23 cellular contexts compared by ENCODE assay signal in genomic region chr17:80021600-80021999, GRCh38. TPM values are rescaled to one million over a fixed set of nuclear protein-coding genes. Genes with fewer than 3 reads are reported as not detected.
A peak's percentile ranks its signal among the peaks of the same experiment; 100 is the strongest.
DNase-seq lines count a peak whose midpoint lies in the region; ATAC-seq, FAIRE-seq and TF ChIP-seq lines count a peak whose summit lies in the region.
"Had no signal": no experiment of that assay in that cellular context is flagged by ENCODE, and none has a peak within 500 bp of the region (broad histone marks: within the 10 kb centered on the region; RNA-seq: fewer than 3 reads in every experiment).

No MANE protein-coding gene starts in this region.

- H3K9ac ChIP-seq in HepG2 (ENCODE audit: insufficient read depth, low read depth, low read length): no peak overlapping the region
- peak overlapping the region in 1 of 4 experiments; percentile 54; a peak in 2 of 7 replicates for H3K9ac ChIP-seq in H1 (replicated peaks in 1 of 4; ENCODE audit: extremely low read depth in 1 of 4, low read depth in 3 of 4, low read length in 3 of 4)
- H3K9ac ChIP-seq: GM23248 had no signal

- no peak overlapping the region for H4K91ac ChIP-seq in H1 (replicated peaks; ENCODE audit: insufficient read length, low read length)

- H3K79me2 ChIP-seq in HepG2 (ENCODE audit: insufficient read depth, low read length): peaks cover 12% of the 10 kb centered on the region
- H3K79me2 ChIP-seq in H1 (ENCODE audit: control insufficient read depth in 1 of 2, insufficient read depth in 2 of 2, low read length in 2 of 2): peaks cover 14 to 73% of the 10 kb centered on the region in 2 experiments

- H3K4me1 ChIP-seq in HepG2 (ENCODE audit: insufficient read depth, low read length) (peaks cover 78% of the 10 kb centered on the region), right lobe of liver (peaks cover 0 to 45% (median 19%) of the 10 kb centered on the region in 4 donors), H1 (replicated peaks in 1 of 4; ENCODE audit: control insufficient read depth in 3 of 4, insufficient read depth in 4 of 4, low read length in 3 of 4) (peaks cover 0 to 5% (median 0%) of the 10 kb centered on the region in 4 experiments; a peak in 5 of 7 replicates), tibial artery (peaks cover 0 to 12% (median 6%) of the 10 kb centered on the region in 4 donors)

- H2BK120ac ChIP-seq in H1 (replicated peaks; ENCODE audit: low read depth, low read length): no peak overlapping the region

- H3K4me2 ChIP-seq in HepG2 (ENCODE audit: low read depth, low read length) (no peak overlapping the region), H1 (ENCODE audit: insufficient read depth in 1 of 2, low read depth in 2 of 2, low read length in 2 of 2) (no peak overlapping the region)

- peak overlapping the region in 2 of 3 experiments; percentile 2 to 5 for H3K27ac Mint-ChIP-seq in nephron
- H3K27ac Mint-ChIP-seq: IgD-negative memory B cell had no signal

- peaks cover 15% of the 10 kb centered on the region for H3K36me3 Mint-ChIP-seq in nephron (ENCODE audit: low read depth)
- H3K36me3 Mint-ChIP-seq: CD14-positive monocyte, IgD-negative memory B cell had no signal

- no peak overlapping the region for H3K27ac ChIP-seq in HepG2 (ENCODE audit: extremely low read length, insufficient read depth, low read length)
- H3K27ac ChIP-seq in right lobe of liver: no peak overlapping the region
- H3K27ac ChIP-seq in H1 (ENCODE audit: low read depth, low read length): no peak overlapping the region
- H3K27ac ChIP-seq in tibial artery: no peak overlapping the region
- H3K27ac ChIP-seq: GM23248, Peyer's patch had no signal

- H3K23me2 ChIP-seq in H1 (ENCODE audit: low read depth, low read length): peaks cover 14% of the 10 kb centered on the region

- WGBS in HepG2 (ENCODE audit: low lambda C conversion rate): 96% methylated on average over 2 of the region's 2 CpGs
- 100% methylated on average over 2 of the region's 2 CpGs for WGBS in right lobe of liver (ENCODE audit: insufficient coverage, low coverage, low lambda C conversion rate, missing lambda C conversion rate)
- 87% methylated on average over 2 of the region's 2 CpGs; no CpG with 5 or more reads in 1 of the 2 experiments for WGBS in H1 (ENCODE audit: extremely low coverage in 1 of 2, insufficient coverage in 1 of 2, insufficient read length in 1 of 2, insufficient replicate concordance in 2 of 2, low coverage in 1 of 2, low lambda C conversion rate in 2 of 2, missing lambda C conversion rate in 1 of 2), 2 experiments

- H3K4ac ChIP-seq in H1 (replicated peaks; ENCODE audit: insufficient read length, low read depth, low read length): no peak overlapping the region

- DNase-seq in HepG2 (ENCODE audit: low spot score) (no peak), right lobe of liver (no peak), H1 (ENCODE audit: low read depth in 1 of 2, low spot score in 2 of 2) (no peak), DMS114 treated with DMSO at 0.1 percent for 48 hours (lab: John Stamatoyannopoulos, UW; ENCODE audit: unreplicated experiment) (no peak), tibial artery (no peak)
- DNase-seq in activated CD4-positive, alpha-beta T cell treated with anti-CD3 and anti-CD28 coated beads for 4 hours: no peak
- DNase-seq in activated CD4-positive, CD25-positive, alpha-beta regulatory T cell treated with anti-CD3 and anti-CD28 coated beads, Interleukin-2, amount 50 U/mL, for 72 hours: no peak
- DNase-seq: 8988T; GDM1; GM23248; HCEC 1CT; Kasumi-1; MM.1S; NCI-H1105; NCI-H2081; NCI-H510A; NCI-H748 treated with DMSO at 0.1 percent for 48 hours; NK-92 treated with Interleukin-12 subunit alpha and Interleukin-12 subunit beta, amount 100 ng/mL, for 24 hours; Peyer's patch had no signal

- no peak overlapping the region for H4K8ac ChIP-seq in H1 (ENCODE audit: extremely low read depth, insufficient read depth, low read length)

- H3K4me3 ChIP-seq in HepG2 (replicated peaks in 1 of 3; ENCODE audit: insufficient read depth in 1 of 3, low read depth in 2 of 3, low read length in 3 of 3): no peak overlapping the region
- H3K4me3 ChIP-seq in right lobe of liver: no peak overlapping the region
- no peak overlapping the region for H3K4me3 ChIP-seq in H1 (ENCODE audit: extremely low read depth in 1 of 4, insufficient read depth in 2 of 4, low read depth in 3 of 4, low read length in 4 of 4)
- H3K4me3 ChIP-seq in tibial artery: no peak overlapping the region
- H3K4me3 ChIP-seq: GM23248, Peyer's patch had no signal

- CTCF ChIA-PET in HepG2 (lab: Yijun Ruan, JAX; ENCODE audit: low intra/inter-chr PET ratio, low total read pairs): no interaction called here
- CTCF ChIA-PET in H1 (lab: Charles Lee; ENCODE audit: partially characterized antibody): interaction anchor here (0.9 to 3.9 kb wide), 5 partner anchors 11 to 231 kb away, joined by 3 to 18 read pairs (median 3); no protein-coding TSS in a partner anchor

- no peaks in the 10 kb centered on the region for H3K9me3 Mint-ChIP-seq in nephron

- H3K79me1 ChIP-seq in H1 (ENCODE audit: low read depth, low read length): peaks cover 24% of the 10 kb centered on the region

- H4K20me1 ChIP-seq in HepG2 (ENCODE audit: insufficient read depth, low read length): no peaks in the 10 kb centered on the region
- peaks cover 19 to 34% of the 10 kb centered on the region in 2 experiments for H4K20me1 ChIP-seq in H1 (replicated peaks in 1 of 2; ENCODE audit: control insufficient read depth in 1 of 2, insufficient read depth in 2 of 2, low read length in 2 of 2)

- TF ChIP-seq EP300 in HepG2 (IDR thresholded peaks at IDR 0.05; ENCODE audit: low read depth in 2 of 2, low read length in 2 of 2): no peak
- no peak for TF ChIP-seq EP300 in HepG2 (CRISPR knock-in tag; IDR thresholded peaks at IDR 0.05; ENCODE audit: borderline replicate concordance)
- no peak for TF ChIP-seq EP300 in H1 (IDR thresholded peaks at IDR 0.05; ENCODE audit: borderline replicate concordance in 1 of 2, low read depth in 2 of 2, low read length in 2 of 2)

- no peak for TF ChIP-seq CTCF in HepG2 (CRISPR knock-in tag; IDR thresholded peaks at IDR 0.05)
- TF ChIP-seq CTCF in right lobe of liver (IDR thresholded peaks at IDR 0.05): no peak
- no peak for TF ChIP-seq CTCF in H1 (IDR thresholded peaks at IDR 0.05; ENCODE audit: control extremely low read depth in 1 of 3, insufficient read depth in 1 of 3, low read depth in 1 of 3, low read length in 3 of 3)
- no peak for TF ChIP-seq CTCF in nephron (IDR thresholded peaks at IDR 0.05; ENCODE audit: unreplicated experiment in 3 of 3)
- no peak for TF ChIP-seq CTCF in tibial artery (IDR thresholded peaks at IDR 0.05)

- no peak overlapping the region for H2BK20ac ChIP-seq in H1 (ENCODE audit: low read length)

- POLR2A ChIA-PET in HepG2 (lab: Yijun Ruan, JAX): no interaction called here
- POLR2A ChIA-PET in H1 (lab: Charles Lee; ENCODE audit: partially characterized antibody): interaction anchor here (1.2 to 4.7 kb wide), 4 partner anchors 9 to 28 kb away, joined by 3 to 34 read pairs (median 14); no protein-coding TSS in a partner anchor

- no peak overlapping the region for H3K23ac ChIP-seq in H1 (ENCODE audit: insufficient read length)

- no peak overlapping the region for H3K56ac ChIP-seq in H1 (replicated peaks; ENCODE audit: insufficient read length, low read depth, low read length)

- TF ChIP-seq POLR2A in HepG2 (IDR thresholded peaks at IDR 0.05; ENCODE audit: insufficient read depth in 1 of 2, low read depth in 2 of 2, low read length in 2 of 2): no peak
- no peak for TF ChIP-seq POLR2A in right lobe of liver (IDR thresholded peaks at IDR 0.05)
- no peak for TF ChIP-seq POLR2A in H1 (IDR thresholded peaks at IDR 0.05; ENCODE audit: control extremely low read depth in 1 of 2, low read depth in 2 of 2, low read length in 2 of 2)

- TF ChIP-seq RAD21 in HepG2 (CRISPR knock-in tag; IDR thresholded peaks at IDR 0.05): no peak
- no peak for TF ChIP-seq RAD21 in H1 (IDR thresholded peaks at IDR 0.05 in 1 of 2, conservative IDR thresholded peaks at IDR 0.05 in 1 of 2; ENCODE audit: low read depth in 2 of 2, low read length in 2 of 2)

- H3K27me3 ChIP-seq in HepG2 (ENCODE audit: control insufficient read depth in 1 of 2, insufficient read depth in 2 of 2, low read length in 2 of 2) (no peaks in the 10 kb centered on the region), right lobe of liver (no peaks in the 10 kb centered on the region), H1 (replicated peaks in 1 of 4; ENCODE audit: control insufficient read depth in 3 of 4, extremely low read depth in 1 of 4, insufficient read depth in 3 of 4, low read length in 3 of 4) (no peaks in the 10 kb centered on the region; a peak in 1 of 7 replicates), tibial artery (no peaks in the 10 kb centered on the region)
- H3K27me3 ChIP-seq: Peyer's patch had no signal

- intact Hi-C loops in HepG2 (cut with micrococcal nuclease; ENCODE audit: unreplicated experiment) (no loop called here), right lobe of liver (cut with DNase I) (no loop called here), tibial artery (cut with DNase I; ENCODE audit: low total_unique reads) (no loop called here)

- peaks cover 33% of the 10 kb centered on the region for H3K4me1 Mint-ChIP-seq in nephron
- H3K4me1 Mint-ChIP-seq: CD14-positive monocyte had no signal

- H3K27me3 Mint-ChIP-seq in nephron (ENCODE audit: low read depth): no peaks in the 10 kb centered on the region
- H3K27me3 Mint-ChIP-seq: IgD-negative memory B cell had no signal

- no peak overlapping the region for H2BK15ac ChIP-seq in H1 (ENCODE audit: low read length)

- no peak overlapping the region for H4K5ac ChIP-seq in H1 (ENCODE audit: insufficient read length, low read depth, low read length)

- H2AFZ ChIP-seq in HepG2 (ENCODE audit: low read length): no peak overlapping the region
- H2AFZ ChIP-seq in H1 (ENCODE audit: low read length): no peak overlapping the region
- H2AFZ ChIP-seq: GM23248 had no signal

- peak overlapping the region; percentile 98; the same call in 1 of the 2 replicates for H2AK5ac ChIP-seq in H1 (ENCODE audit: low read depth, low read length)

- no TSS peak for BruUV-seq in HepG2 (replicated peaks; lab: Mats Ljungman, UMichigan)

- H2BK5ac ChIP-seq in H1 (ENCODE audit: low read depth, low read length): peak overlapping the region; percentile 73; the same call in 1 of the 2 replicates

- FAIRE-seq in HepG2 (lab: Jason Lieb, UNC) (peak; percentile 72), H1 (lab: Jason Lieb, UNC) (no peak)

- ATAC-seq in HepG2 (no peak), right lobe of liver (no peak)
- ATAC-seq: Right ventricle myocardium inferior had no signal

- peak overlapping the region in 1 of 3 experiments; percentile 28 for H3K4me3 Mint-ChIP-seq in nephron
- H3K4me3 Mint-ChIP-seq: CD14-positive monocyte, IgD-negative memory B cell had no signal

- in situ Hi-C loops in HepG2 (cut with HindIII; ENCODE audit: extremely low pct_ligation_motif_present, low pct_unique_long_range_greater_than_20kb): no loop called here

- H3K36me3 ChIP-seq in HepG2 (replicated peaks in 1 of 2; ENCODE audit: control insufficient read depth in 1 of 2, insufficient read depth in 2 of 2, low read length in 2 of 2) (peaks cover 0 to 2% of the 10 kb centered on the region in 2 experiments; a peak in 1 of 5 replicates), right lobe of liver (no peaks in the 10 kb centered on the region), H1 (ENCODE audit: control insufficient read depth in 2 of 4, insufficient read depth in 4 of 4, low read length in 3 of 4) (no peaks in the 10 kb centered on the region; a peak in 1 of 8 replicates), tibial artery (no peaks in the 10 kb centered on the region)
- H3K36me3 ChIP-seq: Peyer's patch had no signal

- H3K14ac ChIP-seq in H1 (ENCODE audit: insufficient read length): no peak overlapping the region

- H3K9me3 ChIP-seq in HepG2 (ENCODE audit: low read length): no peaks in the 10 kb centered on the region
- no peaks in the 10 kb centered on the region for H3K9me3 ChIP-seq in right lobe of liver
- no peaks in the 10 kb centered on the region for H3K9me3 ChIP-seq in H1 (ENCODE audit: insufficient read depth in 2 of 2, low read depth in 1 of 2, low read length in 1 of 2)
- no peaks in the 10 kb centered on the region for H3K9me3 ChIP-seq in tibial artery
- H3K9me3 ChIP-seq: Peyer's patch had no signal

- peak overlapping the region; percentile 45; the same call in 1 of the 2 replicates for H2BK12ac ChIP-seq in H1 (ENCODE audit: low read depth, low read length)

- no peak overlapping the region for H3K18ac ChIP-seq in H1 (ENCODE audit: extremely low read depth, low read length)

RNA-seq across cellular contexts. Expression of gene TBC1D16, which starts 14.1 kb away (rescaled TPM):
- total RNA-seq in HepG2 (2016; rRNA removed; fragmentation: Illumina TruSeq; extraction: Trizol) (24.7 and 24.9 TPM in 2 replicates), right lobe of liver (10 to 100 TPM in 4 of 6 experiments, 1 to 10 TPM in 2; 5.8 to 21.0 (median 14.4) TPM)
- 4.0 and 5.5 TPM in 2 replicates for total RNA-seq in HepG2 (2016; cell fraction: cytosol; rRNA removed; fragmentation: Illumina TruSeq; extraction: Trizol; ENCODE audit: low read depth)
- 22.2 and 25.3 TPM in 2 replicates for total RNA-seq in HepG2 (2016; cell fraction: insoluble cytoplasmic fraction; rRNA removed; fragmentation: Illumina TruSeq; extraction: Trizol)
- total RNA-seq in HepG2 (2016; cell fraction: membrane; rRNA removed; fragmentation: Illumina TruSeq; extraction: Trizol): 15.6 and 15.7 TPM in 2 replicates
- total RNA-seq in HepG2 (2016; cell fraction: nucleus; rRNA removed; fragmentation: Illumina TruSeq; extraction: Trizol): 18.9 and 20.0 TPM in 2 replicates
- polyA plus RNA-seq in HepG2 (2011; rRNA removed) (14.9 and 18.6 TPM in 2 replicates), H1 (2011; rRNA removed) (21.1 and 29.7 TPM in 2 replicates)
- polyA plus RNA-seq in HepG2 (2011; cell fraction: cytosol; rRNA removed): 10.0 and 12.5 TPM in 2 replicates
- 35.5 and 43.5 TPM in 2 replicates for polyA plus RNA-seq in HepG2 (2011; cell fraction: nucleus; rRNA removed)
- polyA plus RNA-seq in HepG2 (2012): 20.5 and 25.8 TPM in 2 replicates
- polyA plus RNA-seq in HepG2 (2016; cell fraction: cytosol; fragmentation: Illumina TruSeq; extraction: Trizol; ENCODE audit: low read depth): 3.1 and 3.8 TPM in 2 replicates
- 10.7 and 16.1 TPM in 2 replicates for polyA plus RNA-seq in HepG2 (2016; cell fraction: insoluble cytoplasmic fraction; fragmentation: Illumina TruSeq; extraction: Trizol; ENCODE audit: low read depth)
- 8.3 and 8.6 TPM in 2 replicates for polyA plus RNA-seq in HepG2 (2016; cell fraction: membrane; fragmentation: Illumina TruSeq; extraction: Trizol; ENCODE audit: low read depth)
- 19.8 and 20.3 TPM in 2 replicates for polyA plus RNA-seq in HepG2 (2016; cell fraction: nucleus; fragmentation: Illumina TruSeq; extraction: Trizol; ENCODE audit: insufficient read depth, low read depth)
- polyA minus RNA-seq in HepG2 (2011; rRNA and poly(A)+ RNA removed; ENCODE audit: low replicate concordance): 7.0 and 54.0 TPM in 2 replicates
- 16.7 and 20.3 TPM in 2 replicates for polyA minus RNA-seq in HepG2 (2011; cell fraction: cytosol; rRNA and poly(A)+ RNA removed)
- 27.6 and 28.5 TPM in 2 replicates for polyA minus RNA-seq in HepG2 (2011; cell fraction: nucleus; rRNA and poly(A)+ RNA removed)
- total RNA-seq in H1 (2021; fragmentation: NEBNext Ultra II Directional; extraction: Animal tissue kit (Norgen Biotek cat#: 25700)): 109 and 111 TPM in 2 replicates
- 28.8 TPM for polyA plus RNA-seq in H1 (2011; cell fraction: cytosol; rRNA removed)
- 47.7 TPM for polyA plus RNA-seq in H1 (2011; cell fraction: nucleus; rRNA removed)
- 46.6 to 63.2 TPM (median 51.9 TPM) in 4 replicates for polyA plus RNA-seq in H1 (2012, experiment 1 of 2)
- 41.5 TPM for polyA plus RNA-seq in H1 (2012, experiment 2 of 2)
- polyA plus RNA-seq in H1 (2013, experiment 1 of 2): 32.7 TPM
- 34.5 TPM for polyA plus RNA-seq in H1 (2013, experiment 2 of 2)
- 64.0 and 65.1 TPM in 2 replicates for polyA minus RNA-seq in H1 (2011; rRNA and poly(A)+ RNA removed)
- 50.4 TPM for polyA minus RNA-seq in H1 (2011; cell fraction: cytosol; rRNA and poly(A)+ RNA removed)
- polyA minus RNA-seq in H1 (2011; cell fraction: nucleus; rRNA and poly(A)+ RNA removed): 44.3 TPM

RNA-seq across cellular contexts. Expression of gene CCDC40, which starts 14.8 kb away (rescaled TPM):
- total RNA-seq in HepG2 (2016; rRNA removed; fragmentation: Illumina TruSeq; extraction: Trizol) (3.8 and 5.5 TPM in 2 replicates), right lobe of liver (1 to 10 TPM; 1.7 to 3.1 (median 2.1) TPM)
- total RNA-seq in HepG2 (2016; cell fraction: cytosol; rRNA removed; fragmentation: Illumina TruSeq; extraction: Trizol; ENCODE audit: low read depth): 46.8 and 47.3 TPM in 2 replicates
- total RNA-seq in HepG2 (2016; cell fraction: insoluble cytoplasmic fraction; rRNA removed; fragmentation: Illumina TruSeq; extraction: Trizol): 2.3 and 7.7 TPM in 2 replicates
- total RNA-seq in HepG2 (2016; cell fraction: membrane; rRNA removed; fragmentation: Illumina TruSeq; extraction: Trizol): 11.8 and 13.0 TPM in 2 replicates
- 6.5 and 8.4 TPM in 2 replicates for total RNA-seq in HepG2 (2016; cell fraction: nucleus; rRNA removed; fragmentation: Illumina TruSeq; extraction: Trizol)
- polyA plus RNA-seq in HepG2 (2011; rRNA removed) (4.1 and 4.8 TPM in 2 replicates), H1 (2011; rRNA removed) (4.1 and 4.8 TPM in 2 replicates)
- polyA plus RNA-seq in HepG2 (2011; cell fraction: cytosol; rRNA removed): 1.4 TPM in 2 replicates
- polyA plus RNA-seq in HepG2 (2011; cell fraction: nucleus; rRNA removed): 17.6 and 21.2 TPM in 2 replicates
- 2.2 and 4.3 TPM in 2 replicates for polyA plus RNA-seq in HepG2 (2012)
- 0.32 and 0.43 TPM in 2 replicates for polyA plus RNA-seq in HepG2 (2016; cell fraction: cytosol; fragmentation: Illumina TruSeq; extraction: Trizol; ENCODE audit: low read depth)
- polyA plus RNA-seq in HepG2 (2016; cell fraction: insoluble cytoplasmic fraction; fragmentation: Illumina TruSeq; extraction: Trizol; ENCODE audit: low read depth): 2.2 and 2.4 TPM in 2 replicates
- polyA plus RNA-seq in HepG2 (2016; cell fraction: membrane; fragmentation: Illumina TruSeq; extraction: Trizol; ENCODE audit: low read depth): 0.74 and 0.84 TPM in 2 replicates
- 19.3 and 21.2 TPM in 2 replicates for polyA plus RNA-seq in HepG2 (2016; cell fraction: nucleus; fragmentation: Illumina TruSeq; extraction: Trizol; ENCODE audit: insufficient read depth, low read depth)
- 3.0 and 3.8 TPM in 2 replicates for polyA minus RNA-seq in HepG2 (2011; rRNA and poly(A)+ RNA removed; ENCODE audit: low replicate concordance)
- polyA minus RNA-seq in HepG2 (2011; cell fraction: cytosol; rRNA and poly(A)+ RNA removed): 1.8 and 4.1 TPM in 2 replicates
- polyA minus RNA-seq in HepG2 (2011; cell fraction: nucleus; rRNA and poly(A)+ RNA removed): 7.0 and 8.0 TPM in 2 replicates
- total RNA-seq in H1 (2021; fragmentation: NEBNext Ultra II Directional; extraction: Animal tissue kit (Norgen Biotek cat#: 25700)): 11.5 and 11.6 TPM in 2 replicates
- polyA plus RNA-seq in H1 (2011; cell fraction: cytosol; rRNA removed): 6.4 TPM
- polyA plus RNA-seq in H1 (2011; cell fraction: nucleus; rRNA removed): 11.8 TPM
- 8.1 to 15.2 TPM (median 9.5 TPM) in 4 replicates for polyA plus RNA-seq in H1 (2012, experiment 1 of 2)
- polyA plus RNA-seq in H1 (2012, experiment 2 of 2): 3.3 TPM
- polyA plus RNA-seq in H1 (2013, experiment 1 of 2): 3.0 TPM
- polyA plus RNA-seq in H1 (2013, experiment 2 of 2): 2.9 TPM
- polyA minus RNA-seq in H1 (2011; rRNA and poly(A)+ RNA removed): 3.7 and 4.0 TPM in 2 replicates
- 8.0 TPM for polyA minus RNA-seq in H1 (2011; cell fraction: cytosol; rRNA and poly(A)+ RNA removed)
- polyA minus RNA-seq in H1 (2011; cell fraction: nucleus; rRNA and poly(A)+ RNA removed): 3.8 TPM
- polyA plus RNA-seq: IgD-negative memory B cell had no signal
